8 cellular contexts compared by ENCODE assay signal in the genomic region with DNA sequence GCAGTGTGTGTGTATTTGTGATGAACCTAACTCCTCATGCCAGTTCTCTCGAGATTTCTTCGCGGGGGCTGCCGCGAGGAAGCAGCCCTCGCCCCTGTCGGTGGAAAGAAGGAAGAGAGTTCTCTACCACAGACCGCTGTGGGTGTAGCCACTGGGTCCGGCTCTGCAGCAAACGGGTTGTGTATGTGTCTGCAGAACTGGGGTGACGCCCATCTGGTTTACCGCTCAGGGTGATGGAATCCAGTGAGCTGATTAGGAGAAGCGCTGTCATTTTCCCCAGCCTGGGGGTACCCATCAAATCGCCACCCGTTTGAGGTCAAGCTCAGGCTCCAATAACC. TPM values are rescaled to one million over a fixed set of nuclear protein-coding genes. Genes with fewer than 3 reads are reported as not detected.
DNase-seq lines count a peak whose midpoint lies in the region; ATAC-seq and TF ChIP-seq lines count a peak whose summit lies in the region.

No MANE protein-coding gene starts in this region.

- no peaks in the 10 kb centered on the region for H3K9me3 ChIP-seq in body of pancreas

- H3K27ac ChIP-seq in RWPE1 (peak overlapping the region; percentile 50), body of pancreas (no peak overlapping the region)

- H3K4me3 ChIP-seq in GM08714 (ENCODE audit: low read length) (peak overlapping the region; percentile 10; the same call in 1 of the 2 replicates), body of pancreas (no peak overlapping the region)

- TF ChIP-seq POLR2A in body of pancreas (IDR thresholded peaks at IDR 0.05): no peak

- CTCF ChIA-PET in RWPE1 (lab: Yijun Ruan, JAX): interaction anchor here (3.8 kb wide), 1 partner anchor 23 kb away, joined by 45 read pairs; the partner anchor contains the start of gene ANKRD13B

- ATAC-seq in body of pancreas: no peak
- no peak for ATAC-seq in HG03025 (IDR thresholded peaks at IDR 0.05; ENCODE audit: low FRiP score, unreplicated experiment)
- ATAC-seq in GM21360 (IDR thresholded peaks at IDR 0.05; ENCODE audit: unreplicated experiment): no peak

- TF ChIP-seq CTCF in RWPE1 (conservative IDR thresholded peaks at IDR 0.05; ENCODE audit: low read depth) (no peak), body of pancreas (IDR thresholded peaks at IDR 0.05) (no peak)

- H3K27me3 ChIP-seq in body of pancreas: peaks cover 0 to 24% of the 10 kb centered on the region in 2 donors

- 5 to 11% methylated on average over 7 to 15 of the region's 15 CpGs for WGBS in body of pancreas, 2 donors

- DNase-seq in RWPE1 (ENCODE audit: low spot score) (no peak), body of pancreas (peak; percentile 16 to 51 (median 21)), midbrain (lab: John Stamatoyannopoulos, UW) (peak; percentile 33), T1000 (lab: John Stamatoyannopoulos, UW) (no peak), A172 (ENCODE audit: low spot score) (no peak)

- peaks cover 57% of the 10 kb centered on the region for H3K4me1 ChIP-seq in body of pancreas

- POLR2A ChIA-PET in RWPE1 (lab: Yijun Ruan, JAX; ENCODE audit: low non-redundant PET): no interaction called here

- no peaks in the 10 kb centered on the region for H3K36me3 ChIP-seq in body of pancreas (replicated peaks in 1 of 2; ENCODE audit: insufficient read depth in 1 of 2, low read depth in 2 of 2)

- intact Hi-C loops in body of pancreas (cut with DNase I): no loop called here

RNA-seq across cellular contexts. Expression of gene CORO6, which starts 7.7 kb away (rescaled TPM):
- 1 to 10 TPM; 2.3 to 5.6 TPM for total RNA-seq in body of pancreas
- total RNA-seq in A172 (2014; rRNA removed; shearing (Covaris generic)): 12.2 and 14.8 TPM in 2 replicates

RNA-seq across cellular contexts. Expression of gene ANKRD13B, which starts 22.1 kb away (rescaled TPM):
- 1 to 10 TPM; 4.3 to 8.0 TPM for total RNA-seq in body of pancreas
- total RNA-seq in A172 (2014; rRNA removed; shearing (Covaris generic)): 17.6 and 21.8 TPM in 2 replicates

RNA-seq across cellular contexts. Expression of gene GIT1, which starts 25.6 kb away (rescaled TPM):
- 10 to 100 TPM; 26.7 to 34.3 TPM for total RNA-seq in body of pancreas
- 51.8 and 53.2 TPM in 2 replicates for total RNA-seq in A172 (2014; rRNA removed; shearing (Covaris generic))

RNA-seq across cellular contexts. Expression of gene TP53I13, which starts 46.5 kb away (rescaled TPM):
- total RNA-seq in body of pancreas: 10 to 100 TPM; 56.3 to 62.3 TPM
- total RNA-seq in A172 (2014; rRNA removed; shearing (Covaris generic)): 64.1 and 68.5 TPM in 2 replicates

RNA-seq across cellular contexts. Expression of gene ABHD15, which starts 48.2 kb away (rescaled TPM):
- total RNA-seq in body of pancreas: 10 to 100 TPM in 1 of 2 donors, 1 to 10 TPM in 1; 9.2 to 11.9 TPM
- 11.6 and 11.7 TPM in 2 replicates for total RNA-seq in A172 (2014; rRNA removed; shearing (Covaris generic))

Comparison
In these comparisons a context has a peak if more than half of its experiments do, and no peak if none do; other contexts are left out.
1. DNase-seq: peak in body of pancreas (4 of 4) and midbrain (single experiment); none in RWPE1 (single experiment), T1000 (single experiment) and A172 (single experiment).